11 cellular contexts compared by ENCODE assay signal in genomic region chr6:10520468-10520867, GRCh38. TPM values are rescaled to one million over a fixed set of nuclear protein-coding genes. Genes with fewer than 3 reads are reported as not detected.
A peak's percentile ranks its signal among the peaks of the same experiment; 100 is the strongest.
DNase-seq lines count a peak whose midpoint lies in the region; ATAC-seq and TF ChIP-seq lines count a peak whose summit lies in the region.
"Had no signal": no experiment of that assay in that cellular context is flagged by ENCODE, and none has a peak within 500 bp of the region (broad histone marks: within the 10 kb centered on the region; RNA-seq: fewer than 3 reads in every experiment).

No MANE protein-coding gene starts in this region.

- no peaks in the 10 kb centered on the region for H3K27me3 ChIP-seq in mesenchymal stem cell (ENCODE audit: control insufficient read depth in 1 of 2, insufficient read depth in 1 of 2, low read length in 2 of 2)
- H3K27me3 ChIP-seq: colonic mucosa had no signal

- H2AK5ac ChIP-seq in mesenchymal stem cell (ENCODE audit: low read length, severe bottlenecking), result no peak overlapping the region

- no peak overlapping the region for H2BK5ac ChIP-seq in mesenchymal stem cell (ENCODE audit: low read depth, low read length, poor library complexity, severe bottlenecking)

- no peak overlapping the region for H4K8ac ChIP-seq in mesenchymal stem cell (ENCODE audit: low read length)

- no peak overlapping the region for H3K9ac ChIP-seq in mesenchymal stem cell (ENCODE audit: low read length)

- H3K4me2 ChIP-seq in mesenchymal stem cell (ENCODE audit: low read length, poor library complexity, severe bottlenecking), result no peak overlapping the region

- H3K4me3 Mint-ChIP-seq in activated B cell treated with CpG ODN at 0.5 μM for 24 hours, result peak overlapping the region; percentile 51
- H3K4me3 Mint-ChIP-seq: T-helper 17 cell had no signal

- no peaks in the 10 kb centered on the region for H3K9me3 Mint-ChIP-seq in activated B cell treated with CpG ODN at 0.5 μM for 24 hours

- POLR2A ChIA-PET in activated B cell treated with CpG ODN at 0.5 μM for 24 hours (lab: Charles Lee), result no interaction called here

- no peak for TF ChIP-seq CTCF in activated B cell treated with CpG ODN at 0.5 μM for 24 hours (IDR thresholded peaks at IDR 0.05)

- H2AFZ ChIP-seq in mesenchymal stem cell (ENCODE audit: low read depth, low read length), result no peak overlapping the region

- H3K79me1 ChIP-seq in mesenchymal stem cell (replicated peaks; ENCODE audit: low read length, poor library complexity, severe bottlenecking), result no peaks in the 10 kb centered on the region

- H3K4me1 Mint-ChIP-seq in activated B cell treated with CpG ODN at 0.5 μM for 24 hours, result peaks cover 34% of the 10 kb centered on the region

- H2BK15ac ChIP-seq in mesenchymal stem cell (ENCODE audit: low read depth, poor library complexity, severe bottlenecking), result no peak overlapping the region

- H3K14ac ChIP-seq in mesenchymal stem cell (ENCODE audit: low read length in 2 of 2), result no peak overlapping the region

- no peak overlapping the region for H3K23ac ChIP-seq in mesenchymal stem cell (ENCODE audit: low read length in 2 of 2)

- no peak overlapping the region for H4K91ac ChIP-seq in mesenchymal stem cell (ENCODE audit: low read length)

- no peaks in the 10 kb centered on the region for H3K9me3 ChIP-seq in mesenchymal stem cell (ENCODE audit: control insufficient read depth, low read length)
- H3K9me3 ChIP-seq: colonic mucosa had no signal

- intact Hi-C loops in activated B cell treated with CpG ODN at 0.5 μM for 24 hours (cut with micrococcal nuclease), result loop anchor here (1.0 kb wide), 1 partner anchor 8 kb away; no protein-coding TSS in a partner anchor

- H3K27ac ChIP-seq in mesenchymal stem cell (ENCODE audit: low read length, poor library complexity, severe bottlenecking), result peak overlapping the region; percentile 84

- no peak overlapping the region for H3K4me3 ChIP-seq in mesenchymal stem cell (ENCODE audit: insufficient read depth in 1 of 2, low read depth in 1 of 2, low read length in 2 of 2)
- H3K4me3 ChIP-seq: colonic mucosa had no signal

- H3K27me3 Mint-ChIP-seq in activated B cell treated with CpG ODN at 0.5 μM for 24 hours, result no peaks in the 10 kb centered on the region

- no peaks in the 10 kb centered on the region for H3K36me3 ChIP-seq in mesenchymal stem cell (ENCODE audit: control insufficient read depth in 1 of 2, insufficient read depth in 2 of 2, low read depth in 1 of 2, low read length in 2 of 2)
- H3K36me3 ChIP-seq: colonic mucosa had no signal

- CTCF ChIA-PET in activated B cell treated with CpG ODN at 0.5 μM for 24 hours (lab: Charles Lee), result interaction anchor here (0.7 to 1.2 kb wide), 2 partner anchors 10 to 281 kb away, joined by 3 to 5 read pairs; no protein-coding TSS in a partner anchor

- no peak overlapping the region for H3K18ac ChIP-seq in mesenchymal stem cell (ENCODE audit: low read depth in 1 of 2, low read length in 2 of 2)

- no peak overlapping the region for H3K4ac ChIP-seq in mesenchymal stem cell (ENCODE audit: low read depth in 1 of 2, low read length in 2 of 2)

- ATAC-seq in HG03066 (IDR thresholded peaks at IDR 0.05; ENCODE audit: low read depth, unreplicated experiment) (peak; percentile 11), activated B cell treated with CpG ODN at 0.5 μM for 24 hours (ENCODE audit: low read depth) (no peak), GM18520 (IDR thresholded peaks at IDR 0.05; ENCODE audit: unreplicated experiment) (no peak)
- ATAC-seq: T-helper 17 cell had no signal

- no peaks in the 10 kb centered on the region for H3K36me3 Mint-ChIP-seq in activated B cell treated with CpG ODN at 0.5 μM for 24 hours (ENCODE audit: low read depth)

- WGBS in mesenchymal stem cell, result 5% methylated on average over 2 of the region's 2 CpGs

- no peak overlapping the region for H2BK12ac ChIP-seq in mesenchymal stem cell (ENCODE audit: low read length in 2 of 2)

- no peak overlapping the region for H3K27ac Mint-ChIP-seq in activated B cell treated with CpG ODN at 0.5 μM for 24 hours
- H3K27ac Mint-ChIP-seq: T-helper 17 cell had no signal

- peaks cover 4% of the 10 kb centered on the region for H3K4me1 ChIP-seq in mesenchymal stem cell (ENCODE audit: control insufficient read depth, insufficient read depth, low read depth, low read length)
- H3K4me1 ChIP-seq: colonic mucosa had no signal

- DNase-seq in Daoy (ENCODE audit: low read depth) (peak; percentile 37), activated B cell treated with CpG ODN at 0.5 μM for 24 hours (no peak), mesenchymal stem cell (peak; percentile 61), NCI-H2081 treated with DMSO at 0.1 percent for 48 hours (lab: John Stamatoyannopoulos, UW) (no peak), activated gamma-delta T cell (lab: John Stamatoyannopoulos, UW) (no peak), LoVo (ENCODE audit: low spot score) (no peak)
- DNase-seq: DMS153, T-helper 17 cell had no signal

- no peak overlapping the region for H2BK120ac ChIP-seq in mesenchymal stem cell (ENCODE audit: low read depth, low read length)

RNA-seq across cellular contexts. Expression of gene GCNT2, which starts 0.7 kb away (rescaled TPM):
- total RNA-seq in Daoy (2014; rRNA removed; shearing (Covaris generic)), result 4.7 and 5.9 TPM in 2 replicates
- 23.2 and 25.9 TPM in 2 replicates for total RNA-seq in activated B cell treated with CpG ODN at 0.5 μM for 24 hours
- 3.6 TPM for polyA plus RNA-seq in mesenchymal stem cell (2013, experiment 1 of 2)
- 3.7 TPM for polyA plus RNA-seq in mesenchymal stem cell (2013, experiment 2 of 2)

Comparison
In these comparisons a context has a peak if more than half of its experiments do, and no peak if none do; other contexts are left out.
1. DNase-seq: peak in Daoy (single experiment) and mesenchymal stem cell (single experiment); none in activated B cell treated with CpG ODN at 0.5 μM for 24 hours (single experiment), NCI-H2081 treated with DMSO at 0.1 percent for 48 hours (single experiment), activated gamma-delta T cell (single experiment) and LoVo (single experiment).